Comparison of ENCODE assay signal across 15 cellular contexts in the genomic region with DNA sequence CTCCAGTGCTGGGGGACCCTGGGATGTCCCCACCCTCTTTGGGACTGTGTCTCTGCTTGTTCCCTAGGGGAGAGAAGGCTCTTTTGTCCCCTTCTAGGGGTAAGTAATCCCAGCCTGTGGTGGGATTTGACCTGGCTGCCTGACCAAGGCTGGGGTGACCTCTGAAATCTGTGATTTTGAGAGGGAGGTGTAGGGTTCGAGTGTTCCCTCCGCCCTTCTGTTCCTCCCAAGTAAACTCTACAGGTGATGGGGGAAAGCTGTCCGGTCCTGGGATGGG. TPM values are rescaled to one million over a fixed set of nuclear protein-coding genes. Genes with fewer than 3 reads are reported as not detected.
A peak's percentile ranks its signal among the peaks of the same experiment; 100 is the strongest.
DNase-seq lines count a peak whose midpoint lies in the region; FAIRE-seq and TF ChIP-seq lines count a peak whose summit lies in the region.
"Had no signal": no experiment of that assay in that cellular context is flagged by ENCODE, and none has a peak within 500 bp of the region (broad histone marks: within the 10 kb centered on the region; RNA-seq: fewer than 3 reads in every experiment).

No MANE protein-coding gene starts in this region.

- H3K27ac ChIP-seq in OCI-LY3 (ENCODE audit: low read length) (peak overlapping the region; percentile 87), neuronal stem cell (replicated peaks; ENCODE audit: low read length) (no peak overlapping the region), sigmoid colon (no peak overlapping the region)
- H3K27ac ChIP-seq: adrenal gland, esophagus muscularis mucosa had no signal

- H3K9ac ChIP-seq in OCI-LY3 (ENCODE audit: low read length) (peak overlapping the region; percentile 79), neuronal stem cell (ENCODE audit: low read depth, low read length, poor library complexity) (no peak overlapping the region)

- H3K27me3 ChIP-seq in OCI-LY3 (ENCODE audit: low read depth, low read length), result no peaks in the 10 kb centered on the region
- peaks cover 0 to 68% (median 18%) of the 10 kb centered on the region in 3 experiments for H3K27me3 ChIP-seq in neuronal stem cell (ENCODE audit: control insufficient read depth in 3 of 3, insufficient read depth in 3 of 3, low read depth in 1 of 3, low read length in 3 of 3)
- H3K27me3 ChIP-seq in sigmoid colon, result no peaks in the 10 kb centered on the region

- BruUV-seq in Calu3 (replicated peaks; lab: Mats Ljungman, UMichigan), result no TSS peak

- no peak for TF ChIP-seq EP300 in sigmoid colon (IDR thresholded peaks at IDR 0.05)

- intact Hi-C loops in Calu3 (cut with micrococcal nuclease; ENCODE audit: unreplicated experiment), result loop anchor here (1.0 kb wide), 1 partner anchor 75 kb away; no protein-coding TSS in a partner anchor
- intact Hi-C loops in sigmoid colon (cut with DNase I), result loop anchor here (5.0 kb wide), 1 partner anchor 158 kb away; no protein-coding TSS in a partner anchor

- no peak overlapping the region for H2BK5ac ChIP-seq in neuronal stem cell (ENCODE audit: low read length)

- H2AK5ac ChIP-seq in neuronal stem cell (ENCODE audit: low read depth, low read length), result peak overlapping the region; percentile 87

- peak overlapping the region; percentile 92 for H3K18ac ChIP-seq in neuronal stem cell (ENCODE audit: low read length)

- H3K14ac ChIP-seq in neuronal stem cell (ENCODE audit: low read length), result no peak overlapping the region

- no peaks in the 10 kb centered on the region for H3K79me1 ChIP-seq in neuronal stem cell (ENCODE audit: low read depth, low read length)

- peaks cover 30% of the 10 kb centered on the region for H3K27me3 Mint-ChIP-seq in Calu3 (ENCODE audit: unreplicated experiment)

- H3K4me1 ChIP-seq in OCI-LY3 (ENCODE audit: low read length) (peaks cover 60% of the 10 kb centered on the region), neuronal stem cell (ENCODE audit: control insufficient read depth in 2 of 2, insufficient read depth in 1 of 2, low read depth in 1 of 2, low read length in 2 of 2) (peaks cover 6 to 26% of the 10 kb centered on the region in 2 donors), sigmoid colon (peaks cover 0 to 38% (median 31%) of the 10 kb centered on the region in 4 donors)
- H3K4me1 ChIP-seq: adrenal gland had no signal

- no peak overlapping the region for H4K8ac ChIP-seq in neuronal stem cell (ENCODE audit: low read depth, low read length)

- CTCF ChIA-PET in Calu3 (lab: Charles Lee), result interaction anchor here (0.6 to 4.7 kb wide), 4 partner anchors 16 to 105 kb away, joined by 4 to 58 read pairs (median 4); a partner anchor contains a TSS

- no peaks in the 10 kb centered on the region for H3K9me3 ChIP-seq in OCI-LY3 (ENCODE audit: insufficient read depth, low read length)
- no peaks in the 10 kb centered on the region for H3K9me3 ChIP-seq in neuronal stem cell (replicated peaks in 1 of 2; ENCODE audit: control insufficient read depth in 2 of 2, insufficient read depth in 1 of 2, low read depth in 1 of 2, low read length in 2 of 2)
- no peaks in the 10 kb centered on the region for H3K9me3 ChIP-seq in sigmoid colon
- H3K9me3 ChIP-seq: adrenal gland, esophagus muscularis mucosa had no signal

- H3K27ac Mint-ChIP-seq in Calu3 (ENCODE audit: unreplicated experiment), result no peak overlapping the region

- H3K4me1 Mint-ChIP-seq in Calu3 (ENCODE audit: low read depth, unreplicated experiment), result peaks cover 48% of the 10 kb centered on the region

- H3K4me3 Mint-ChIP-seq in Calu3 (ENCODE audit: low read depth, unreplicated experiment), result peak overlapping the region; percentile 60

- H2AFZ ChIP-seq in OCI-LY3 (ENCODE audit: low read depth, low read length) (no peak overlapping the region), neuronal stem cell (ENCODE audit: low read length) (no peak overlapping the region)

- peak overlapping the region; percentile 80 for H3K4me2 ChIP-seq in OCI-LY3 (ENCODE audit: low read length)
- H3K4me2 ChIP-seq in neuronal stem cell (ENCODE audit: insufficient read depth, low read length, poor library complexity, severe bottlenecking), result no peak overlapping the region

- FAIRE-seq in RCC 7860 (lab: Jason Lieb, UNC), result no peak
- FAIRE-seq: colon had no signal

- no peak overlapping the region for H3K4ac ChIP-seq in neuronal stem cell (ENCODE audit: low read length)

- H2BK12ac ChIP-seq in neuronal stem cell (ENCODE audit: low read length), result peak overlapping the region; percentile 80

- H3K36me3 ChIP-seq in OCI-LY3 (replicated peaks; ENCODE audit: low read depth, low read length), result peaks cover 17% of the 10 kb centered on the region
- H3K36me3 ChIP-seq in neuronal stem cell (replicated peaks in 1 of 2; ENCODE audit: control insufficient read depth in 2 of 2, insufficient read depth in 2 of 2, low read length in 2 of 2), result no peaks in the 10 kb centered on the region
- no peaks in the 10 kb centered on the region for H3K36me3 ChIP-seq in sigmoid colon
- H3K36me3 ChIP-seq: adrenal gland, esophagus muscularis mucosa had no signal

- H3K36me3 Mint-ChIP-seq in Calu3 (ENCODE audit: insufficient read depth, unreplicated experiment), result peaks cover 17% of the 10 kb centered on the region

- TF ChIP-seq POLR2A in sigmoid colon (IDR thresholded peaks at IDR 0.05), result no peak

- H4K91ac ChIP-seq in neuronal stem cell (ENCODE audit: low read depth, low read length, poor library complexity), result no peak overlapping the region

- peak overlapping the region; percentile 52 for H3K23ac ChIP-seq in neuronal stem cell (ENCODE audit: low read depth, low read length, poor library complexity)

- H3K79me2 ChIP-seq in OCI-LY3 (ENCODE audit: low read length), result peaks cover 26% of the 10 kb centered on the region

- DNase-seq in Calu3, result no peak
- DNase-seq in epithelial cell of esophagus (ENCODE audit: low read depth), result no peak
- DNase-seq in neuronal stem cell (ENCODE audit: low spot score), result no peak
- DNase-seq in sigmoid colon, result no peak
- no peak for DNase-seq in stimulated activated CD8-positive, alpha-beta memory T cell treated with anti-CD3 and anti-CD28 coated beads, Interleukin-4, amount 100 ng/mL, for 48 hours
- DNase-seq in RCC 7860 (ENCODE audit: low spot score), result no peak
- no peak for DNase-seq in 8988T
- DNase-seq: activated CD4-positive, alpha-beta T cell treated with anti-CD3 and anti-CD28 coated beads for 1 hour; adrenal gland; AML-193; NCI-H2029 treated with DMSO at 0.1 percent for 48 hours had no signal

- H3K4me3 ChIP-seq in OCI-LY3 (ENCODE audit: low read length), result peak overlapping the region; percentile 81
- peak overlapping the region; percentile 46 for H3K4me3 ChIP-seq in epithelial cell of esophagus (ENCODE audit: low read length)
- H3K4me3 ChIP-seq in neuronal stem cell (ENCODE audit: low read length in 2 of 2), result no peak overlapping the region
- no peak overlapping the region for H3K4me3 ChIP-seq in sigmoid colon
- H3K4me3 ChIP-seq: adrenal gland, esophagus muscularis mucosa had no signal

- H2BK120ac ChIP-seq in neuronal stem cell (ENCODE audit: low read depth, low read length), result no peak overlapping the region

- peak overlapping the region; percentile 25 for H2BK15ac ChIP-seq in neuronal stem cell (ENCODE audit: low read length)

- TF ChIP-seq CTCF in Calu3 (IDR thresholded peaks at IDR 0.05; ENCODE audit: unreplicated experiment) (no peak), OCI-LY3 (IDR thresholded peaks at IDR 0.05; ENCODE audit: low read depth, low read length) (no peak), epithelial cell of esophagus (IDR thresholded peaks at IDR 0.05; ENCODE audit: insufficient read depth, low read depth, low read length, missing control alignments) (no peak), sigmoid colon (IDR thresholded peaks at IDR 0.05) (no peak)

- no peaks in the 10 kb centered on the region for H3K9me3 Mint-ChIP-seq in Calu3 (ENCODE audit: low read depth, unreplicated experiment)

- no CpG with 5 or more reads among the region's 3 CpGs for WGBS in neuronal stem cell (ENCODE audit: extremely low coverage in 2 of 2, insufficient read length in 2 of 2, insufficient replicate concordance in 1 of 2), 2 donors
- WGBS in sigmoid colon, 2 donors, result 64 to 84% methylated on average over 3 of the region's 3 CpGs

- H4K20me1 ChIP-seq in OCI-LY3 (ENCODE audit: insufficient read depth, low read length), result no peaks in the 10 kb centered on the region

RNA-seq across cellular contexts. Expression of a gene that starts 0.6 kb away (rescaled TPM):
- total RNA-seq in Calu3 (2022) (4.8 and 8.9 TPM in 2 replicates), sigmoid colon (not detected)
- 5.0 TPM for polyA plus RNA-seq in neuronal stem cell (2013, experiment 1 of 2)
- 5.5 TPM for polyA plus RNA-seq in neuronal stem cell (2013, experiment 2 of 2)
- polyA plus RNA-seq in sigmoid colon, result 1 to 10 TPM; 2.5 to 9.7 (median 3.6) TPM
- total RNA-seq: adrenal gland, skeletal muscle tissue had no signal

Comparison
In these comparisons a context has a peak if more than half of its experiments do, and no peak if none do; other contexts are left out.
1. H3K4me3 ChIP-seq: peak in OCI-LY3 (single experiment) and epithelial cell of esophagus (single experiment); none in neuronal stem cell (0 of 2) and sigmoid colon (0 of 4).